Comparison of ENCODE assay signal across 24 cellular contexts in genomic region chr1:156244126-156244525, GRCh38. TPM values are rescaled to one million over a fixed set of nuclear protein-coding genes. Genes with fewer than 3 reads are reported as not detected.
DNase-seq lines count a peak whose midpoint lies in the region; ATAC-seq and TF ChIP-seq lines count a peak whose summit lies in the region.
"Had no signal": no experiment of that assay in that cellular context is flagged by ENCODE, and none has a peak within 500 bp of the region (broad histone marks: within the 10 kb centered on the region; RNA-seq: fewer than 3 reads in every experiment).

No MANE protein-coding gene starts in this region.

- H3K36me3 ChIP-seq in BE2C = peaks cover 20% of the 10 kb centered on the region
- H3K36me3 ChIP-seq in spleen = peaks cover 3 to 44% (median 24%) of the 10 kb centered on the region in 6 donors
- H3K36me3 ChIP-seq: SJCRH30 had no signal

- 0 out of 7 replicates have a peak overlapping the region, but pooled peaks of 2 of the 3 experiments have one; percentile 71 to 86 for H3K27ac Mint-ChIP-seq in H9

- no peak overlapping the region for H4K5ac ChIP-seq in H9 (ENCODE audit: insufficient read length, low read depth, low read length)

- intact Hi-C loops in spleen (cut with DNase I; ENCODE audit: low total_unique reads) = no loop called here

- H2BK120ac ChIP-seq in H9 (ENCODE audit: low read depth, low read length, poor library complexity, severe bottlenecking) = no peak overlapping the region

- no peak overlapping the region for H3K18ac ChIP-seq in H9 (ENCODE audit: insufficient read length, low read depth, low read length)

- H3K79me1 ChIP-seq in H9 (ENCODE audit: insufficient read depth, low read depth, low read length, poor library complexity, severe bottlenecking) = no peaks in the 10 kb centered on the region

- no peak overlapping the region for H3K4ac ChIP-seq in H9 (ENCODE audit: low read depth, low read length)

- TF ChIP-seq CTCF in BE2C (IDR thresholded peaks at IDR 0.05; ENCODE audit: low read depth, low read length) (0 out of 2 replicates have a peak, but pooled peaks have one; percentile 2), H9 (conservative IDR thresholded peaks at IDR 0.05) (no peak), spleen (IDR thresholded peaks at IDR 0.05 in 8 of 11, conservative IDR thresholded peaks at IDR 0.05 in 3 of 11) (no peak)

- H2AFZ ChIP-seq in H9 (ENCODE audit: low read length) = no peak overlapping the region
- H2AFZ ChIP-seq: hepatocyte had no signal

- peaks cover 3% of the 10 kb centered on the region for H3K23me2 ChIP-seq in H9 (ENCODE audit: insufficient read length, low read depth, low read length, poor library complexity, severe bottlenecking)

- H3K14ac ChIP-seq in H9 (ENCODE audit: insufficient read depth, low read length) = no peak overlapping the region

- peaks cover 13 to 18% of the 10 kb centered on the region in 2 experiments for H3K4me1 Mint-ChIP-seq in H9

- TF ChIP-seq POLR2A in spleen (IDR thresholded peaks at IDR 0.05) = no peak

- H2AK5ac ChIP-seq in H9 (ENCODE audit: insufficient read length, low read length) = no peak overlapping the region

- H3K9me3 ChIP-seq in BE2C (no peaks in the 10 kb centered on the region), H9 (ENCODE audit: control insufficient read depth, low read depth, low read length) (no peaks in the 10 kb centered on the region), spleen (no peaks in the 10 kb centered on the region)
- H3K9me3 ChIP-seq: gastroesophageal sphincter, MG63, Peyer's patch, SJCRH30, stomach, transverse colon had no signal

- peaks cover 3 to 19% (median 12%) of the 10 kb centered on the region in 3 experiments; a peak in 5 of 7 replicates for H3K36me3 Mint-ChIP-seq in H9 (ENCODE audit: insufficient read depth in 1 of 3, low read depth in 3 of 3)

- H3K27ac ChIP-seq in H9 (ENCODE audit: insufficient read length, low read depth, low read length) (no peak overlapping the region), cingulate gyrus (ENCODE audit: low read depth, low read length) (peak overlapping the region; percentile 13), spleen (no peak overlapping the region)
- H3K27ac ChIP-seq: gastroesophageal sphincter, hepatocyte, Peyer's patch, SJCRH30, stomach, transverse colon had no signal

- H2BK20ac ChIP-seq in H9 (ENCODE audit: low read depth, low read length, poor library complexity, severe bottlenecking) = no peak overlapping the region

- no peak for ATAC-seq in GM21360 (IDR thresholded peaks at IDR 0.05; ENCODE audit: unreplicated experiment)
- no peak for ATAC-seq in GM18520 (IDR thresholded peaks at IDR 0.05; ENCODE audit: unreplicated experiment)
- ATAC-seq: gastroesophageal sphincter had no signal

- no peak overlapping the region for H4K8ac ChIP-seq in H9 (replicated peaks; ENCODE audit: insufficient read length, low read depth, low read length)

- H3T11ph ChIP-seq in H9 (ENCODE audit: low read length) = no peak overlapping the region

- no peak overlapping the region for H3K23ac ChIP-seq in H9 (ENCODE audit: insufficient read length, low read depth, low read length)

- H3K4me1 ChIP-seq in BE2C = peaks cover 27% of the 10 kb centered on the region
- peaks cover 2% of the 10 kb centered on the region; the same call in 1 of the 2 replicates for H3K4me1 ChIP-seq in H9 (ENCODE audit: insufficient read depth, low read length)
- peaks cover 11 to 32% (median 17%) of the 10 kb centered on the region in 6 donors for H3K4me1 ChIP-seq in spleen

- no peaks in the 10 kb centered on the region for H3K79me2 ChIP-seq in H9 (ENCODE audit: insufficient read depth, low read length)
- H3K79me2 ChIP-seq: hepatocyte had no signal

- WGBS in H9 (ENCODE audit: extremely low coverage, insufficient read length, low lambda C conversion rate) = no CpG with 5 or more reads among the region's 2 CpGs
- WGBS in spleen, 5 donors = 80 to 100% (median 97%) methylated on average over 1 to 2 of the region's 2 CpGs

- no peaks in the 10 kb centered on the region for H4K20me1 ChIP-seq in H9 (ENCODE audit: control insufficient read depth, insufficient read depth, insufficient read length)

- no peak overlapping the region for H3K56ac ChIP-seq in H9 (ENCODE audit: insufficient read length, low read depth, low read length)

- no peak overlapping the region for H3K4me2 ChIP-seq in H9 (ENCODE audit: insufficient read depth, insufficient read length, low read length)
- H3K4me2 ChIP-seq: hepatocyte had no signal

- no peak overlapping the region for H2BK5ac ChIP-seq in H9 (ENCODE audit: insufficient read length, low read length)

- DNase-seq in BE2C = peak; percentile 47
- no peak for DNase-seq in H9
- peak; percentile 63 for DNase-seq in spleen
- DNase-seq in AG08396 (ENCODE audit: low spot score) = no peak
- DNase-seq: activated CD4-positive, alpha-beta T cell treated with anti-CD3 and anti-CD28 coated beads for 4 hours; activated gamma-delta T cell; activated T-cell treated with anti-CD3 and anti-CD28 coated beads for 4 hours; CD4-positive, CD25-positive, alpha-beta regulatory T cell; KG1; MG63; NCI-H1105 treated with DMSO at 0.1 percent for 48 hours; NCI-H2029 treated with DMSO at 0.1 percent for 48 hours; NCI-H526 treated with DMSO at 0.1 percent for 48 hours; occipital lobe; Peyer's patch; SJCRH30; stomach; transverse colon had no signal

- H4K91ac ChIP-seq in H9 (ENCODE audit: insufficient read length, low read depth, low read length) = no peak overlapping the region

- peaks cover 4% of the 10 kb centered on the region; the same call in 1 of the 2 replicates for H3K27me3 Mint-ChIP-seq in H9 (ENCODE audit: low read depth)
- H3K27me3 Mint-ChIP-seq: CD4-positive, CD25-positive, alpha-beta regulatory T cell had no signal

- no peak overlapping the region for H2BK12ac ChIP-seq in H9 (ENCODE audit: insufficient read length, low read depth, low read length)

- H3K9ac ChIP-seq in H9 (ENCODE audit: extremely low read depth, insufficient read length, low read length) = no peak overlapping the region

- no peak overlapping the region for H2BK15ac ChIP-seq in H9 (ENCODE audit: low read depth, low read length)

- H3K4me3 ChIP-seq in BE2C (ENCODE audit: low read depth, low read length) = no peak overlapping the region
- no peak overlapping the region for H3K4me3 ChIP-seq in spleen
- H3K4me3 ChIP-seq: gastroesophageal sphincter, hepatocyte, MG63, Peyer's patch, SJCRH30, stomach, transverse colon had no signal

- no peaks in the 10 kb centered on the region for H3K27me3 ChIP-seq in BE2C
- no peaks in the 10 kb centered on the region for H3K27me3 ChIP-seq in H9 (ENCODE audit: insufficient read depth, low read length)
- H3K27me3 ChIP-seq in spleen (replicated peaks in 1 of 7) = peaks cover 0 to 30% (median 12%) of the 10 kb centered on the region in 7 donors
- H3K27me3 ChIP-seq: hepatocyte, MG63, Peyer's patch, SJCRH30 had no signal

- H3K9me3 Mint-ChIP-seq in H9 = no peaks in the 10 kb centered on the region
- H3K9me3 Mint-ChIP-seq: CD4-positive, CD25-positive, alpha-beta regulatory T cell had no signal

- no peak overlapping the region for H3K4me3 Mint-ChIP-seq in H9

RNA-seq across cellular contexts. Expression of gene BGLAP, which starts 2.1 kb away (rescaled TPM):
- polyA plus RNA-seq in BE2C (2012; ENCODE audit: insufficient read depth, insufficient read length, low read depth) = 4.1 TPM
- total RNA-seq in H9 (2021) = 2.4 and 3.0 TPM in 2 replicates
- total RNA-seq in spleen = 1 to 10 TPM; 1.8 to 6.0 (median 2.5) TPM
- 1 to 10 TPM; 1.7 to 2.4 (median 2.4) TPM for polyA plus RNA-seq in spleen
- total RNA-seq: mesenteric fat pad, occipital lobe, stomach had no signal
- polyA plus RNA-seq: CD4-positive, CD25-positive, alpha-beta regulatory T cell had no signal

RNA-seq across cellular contexts. Expression of gene PAQR6, which starts 3.7 kb away (rescaled TPM):
- polyA plus RNA-seq in BE2C (2012; ENCODE audit: insufficient read depth, insufficient read length, low read depth) = 22.3 TPM
- total RNA-seq in H9 (2021) (14.6 and 15.8 TPM in 2 replicates), spleen (1 to 10 TPM in 6 of 7 donors, under 1 TPM in 1; 0.94 to 4.0 (median 1.8) TPM)
- polyA plus RNA-seq in spleen = 1 to 10 TPM in 2 of 3 donors, under 1 TPM in 1; 0.80 to 2.3 (median 2.2) TPM

RNA-seq across cellular contexts. Expression of gene PMF1, which starts 31.3 kb away (rescaled TPM):
- 107 TPM for polyA plus RNA-seq in BE2C (2012; ENCODE audit: insufficient read depth, insufficient read length, low read depth)
- total RNA-seq in H9 (2021) (136 and 143 TPM in 2 replicates), spleen (10 to 100 TPM; 43.8 to 74.0 (median 59.5) TPM)
- polyA plus RNA-seq in spleen = 10 to 100 TPM; 66.3 to 97.6 (median 79.3) TPM

RNA-seq across cellular contexts. Expression of gene SMG5, which starts 38.5 kb away (rescaled TPM):
- 197 TPM for polyA plus RNA-seq in BE2C (2012; ENCODE audit: insufficient read depth, insufficient read length, low read depth)
- total RNA-seq in H9 (2021) (100 and 103 TPM in 2 replicates), spleen (10 to 100 TPM; 48.9 to 80.5 (median 70.8) TPM)
- 10 to 100 TPM; 14.9 to 33.6 (median 17.7) TPM for polyA plus RNA-seq in spleen

RNA-seq across cellular contexts. Expression of gene TMEM79, which starts 40.0 kb away (rescaled TPM):
- 15.7 TPM for polyA plus RNA-seq in BE2C (2012; ENCODE audit: insufficient read depth, insufficient read length, low read depth)
- total RNA-seq in H9 (2021) = 2.1 and 2.6 TPM in 2 replicates
- 1 to 10 TPM; 2.6 to 6.8 (median 4.6) TPM for total RNA-seq in spleen
- polyA plus RNA-seq in spleen = 1 to 10 TPM; 3.4 to 5.3 (median 3.8) TPM

Comparison
In these comparisons a context has a peak if more than half of its experiments do, and no peak if none do; other contexts are left out.
1. DNase-seq: peak in BE2C (single experiment) and spleen (single experiment); none in H9 (single experiment) and AG08396 (single experiment).